9 cellular contexts compared by ENCODE assay signal in genomic region chr10:33535866-33536265, GRCh38.
"Had no signal": no experiment of that assay in that cellular context is flagged by ENCODE, and none has a peak within 500 bp of the region (broad histone marks: within the 10 kb centered on the region; RNA-seq: fewer than 3 reads in every experiment).

No MANE protein-coding gene starts in this region.

- H3K4me3 ChIP-seq: GM23248, HAP-1 had no signal

- H3K36me3 ChIP-seq: HAP-1 had no signal

- H3K4me1 ChIP-seq: HAP-1 had no signal

- H3K9ac ChIP-seq: GM23248 had no signal

- ATAC-seq: HCT116, HepG2 had no signal

- H3K9me3 ChIP-seq: HAP-1 had no signal

- H3K27ac ChIP-seq: GM23248, HL-60 had no signal

- H2AFZ ChIP-seq: GM23248 had no signal

- DNase-seq: GM23248, GOT3, H7, HFFc6, KBM-7 had no signal
